ENCODE assay signal across 13 cellular contexts in the genomic region with DNA sequence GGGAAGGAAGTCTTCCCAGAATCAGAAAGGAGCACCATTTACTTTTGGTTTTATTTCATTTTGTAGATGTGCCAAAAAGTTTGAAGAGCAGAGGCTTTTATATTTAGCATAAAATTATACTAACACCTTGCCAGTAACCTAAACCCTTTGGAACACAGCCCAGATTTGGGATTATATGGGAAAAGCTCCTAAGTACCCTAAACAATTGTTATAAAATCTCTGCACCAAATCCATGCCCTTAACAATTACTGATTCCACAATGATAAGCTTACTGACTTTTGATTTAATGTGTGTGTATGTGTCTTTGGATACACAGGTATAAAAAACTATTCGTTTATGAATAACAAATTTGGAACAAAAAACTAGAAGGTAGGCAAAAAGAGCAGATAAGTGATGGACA.
DNase-seq lines count a peak whose midpoint lies in the region; ATAC-seq lines count a peak whose summit lies in the region.
"Had no signal": no experiment of that assay in that cellular context is flagged by ENCODE, and none has a peak within 500 bp of the region (broad histone marks: within the 10 kb centered on the region; RNA-seq: fewer than 3 reads in every experiment).

No MANE protein-coding gene starts in this region.

- ATAC-seq in HG03095 (IDR thresholded peaks at IDR 0.05; ENCODE audit: unreplicated experiment), result no peak
- ATAC-seq: T-cell had no signal

- peak; percentile 6 for DNase-seq in NCI-H748 (lab: John Stamatoyannopoulos, UW; ENCODE audit: unreplicated experiment)
- DNase-seq in NCI-H748 treated with DMSO at 0.1 percent for 48 hours (lab: John Stamatoyannopoulos, UW), result no peak
- DNase-seq in NCI-H2081 (lab: John Stamatoyannopoulos, UW), result peak; percentile 53 to 87
- DNase-seq in NCI-H82 (lab: John Stamatoyannopoulos, UW), result peak; percentile 95
- DNase-seq in DMS79 (lab: John Stamatoyannopoulos, UW), result no peak
- no peak for DNase-seq in GM03348 (ENCODE audit: low spot score)
- DNase-seq: AML-193, H7, MV-4-11, NCI-H187, PC-9, T-cell had no signal

Comparison
In these comparisons a context has a peak if more than half of its experiments do, and no peak if none do; other contexts are left out.
1. DNase-seq: peak in NCI-H748 (single experiment), NCI-H2081 (2 of 2) and NCI-H82 (single experiment); none in NCI-H748 treated with DMSO at 0.1 percent for 48 hours (single experiment), DMS79 (single experiment) and GM03348 (single experiment).